Comparison of ENCODE assay signal across 11 cellular contexts in genomic region chr1:103517380-103518047, GRCh38. TPM values are rescaled to one million over a fixed set of nuclear protein-coding genes. Genes with fewer than 3 reads are reported as not detected.
DNase-seq lines count a peak whose midpoint lies in the region; ATAC-seq and TF ChIP-seq lines count a peak whose summit lies in the region.
"Had no signal": no experiment of that assay in that cellular context is flagged by ENCODE, and none has a peak within 500 bp of the region (broad histone marks: within the 10 kb centered on the region; RNA-seq: fewer than 3 reads in every experiment).

No MANE protein-coding gene starts in this region.

- intact Hi-C loops in left ventricle myocardium superior (cut with micrococcal nuclease) (no loop called here), left colon (cut with DNase I, micrococcal nuclease) (no loop called here)

- peak overlapping the region; percentile 64 for H3K4me3 Mint-ChIP-seq in activated naive CD8-positive, alpha-beta T cell treated with anti-CD3 and anti-CD28 coated beads for 36 hours

- H3K27me3 Mint-ChIP-seq in activated naive CD8-positive, alpha-beta T cell treated with anti-CD3 and anti-CD28 coated beads for 36 hours: no peaks in the 10 kb centered on the region

- ATAC-seq in GM18498 (IDR thresholded peaks at IDR 0.05; ENCODE audit: unreplicated experiment): peak; percentile 84
- peak; percentile 88 for ATAC-seq in HG03095 (IDR thresholded peaks at IDR 0.05; ENCODE audit: unreplicated experiment)
- ATAC-seq in left ventricle myocardium superior: no peak
- no peak for ATAC-seq in left colon

- no peaks in the 10 kb centered on the region for H3K9me3 Mint-ChIP-seq in activated naive CD8-positive, alpha-beta T cell treated with anti-CD3 and anti-CD28 coated beads for 36 hours

- no peak for TF ChIP-seq CTCF in GM20000 (IDR thresholded peaks at IDR 0.05; ENCODE audit: extremely low read depth, missing control alignments)

- peaks cover 2% of the 10 kb centered on the region for H3K36me3 Mint-ChIP-seq in activated naive CD8-positive, alpha-beta T cell treated with anti-CD3 and anti-CD28 coated beads for 36 hours

- DNase-seq in GM20000 (ENCODE audit: low spot score) (peak; percentile 23), D341Med (ENCODE audit: low spot score) (no peak), left ventricle myocardium superior (no peak), left colon (no peak)
- DNase-seq in activated naive CD8-positive, alpha-beta T cell treated with anti-CD3 and anti-CD28 coated beads for 36 hours: no peak
- no peak for DNase-seq in stimulated activated CD4-positive, alpha-beta T cell treated with anti-CD3 and anti-CD28 coated beads, Interleukin-4, amount 100 ng/mL, for 24 hours
- DNase-seq: adrenal gland; occipital lobe; stimulated activated CD8-positive, alpha-beta memory T cell treated with anti-CD3 and anti-CD28 coated beads, Interleukin-4, amount 100 ng/mL, for 48 hours had no signal

- peaks cover 34% of the 10 kb centered on the region for H3K4me1 Mint-ChIP-seq in activated naive CD8-positive, alpha-beta T cell treated with anti-CD3 and anti-CD28 coated beads for 36 hours

- peak overlapping the region; percentile 92 for H3K27ac Mint-ChIP-seq in activated naive CD8-positive, alpha-beta T cell treated with anti-CD3 and anti-CD28 coated beads for 36 hours

RNA-seq across cellular contexts. Expression of gene RNPC3, which starts 8.0 kb away (rescaled TPM):
- 10 to 100 TPM; 17.8 to 18.0 TPM for total RNA-seq in activated naive CD8-positive, alpha-beta T cell treated with anti-CD3 and anti-CD28 coated beads for 36 hours
- total RNA-seq in left ventricle myocardium superior: 18.1 TPM
- 10 to 100 TPM; 20.5 to 22.7 TPM for total RNA-seq in left colon

RNA-seq across cellular contexts. Expression of gene AMY2B, which starts 53.9 kb away (rescaled TPM):
- 1 to 10 TPM; 4.6 to 5.3 TPM for total RNA-seq in activated naive CD8-positive, alpha-beta T cell treated with anti-CD3 and anti-CD28 coated beads for 36 hours
- 21.0 TPM for total RNA-seq in left ventricle myocardium superior
- 10 to 100 TPM in 1 of 2 donors, 1 to 10 TPM in 1; 8.7 to 10.7 TPM for total RNA-seq in left colon

Comparison
In these comparisons a context has a peak if more than half of its experiments do, and no peak if none do; other contexts are left out.
1. ATAC-seq: peak in GM18498 (single experiment) and HG03095 (single experiment); none in left ventricle myocardium superior (single experiment) and left colon (single experiment).